Comparison of ENCODE assay signal across 18 cellular contexts in the genomic region with DNA sequence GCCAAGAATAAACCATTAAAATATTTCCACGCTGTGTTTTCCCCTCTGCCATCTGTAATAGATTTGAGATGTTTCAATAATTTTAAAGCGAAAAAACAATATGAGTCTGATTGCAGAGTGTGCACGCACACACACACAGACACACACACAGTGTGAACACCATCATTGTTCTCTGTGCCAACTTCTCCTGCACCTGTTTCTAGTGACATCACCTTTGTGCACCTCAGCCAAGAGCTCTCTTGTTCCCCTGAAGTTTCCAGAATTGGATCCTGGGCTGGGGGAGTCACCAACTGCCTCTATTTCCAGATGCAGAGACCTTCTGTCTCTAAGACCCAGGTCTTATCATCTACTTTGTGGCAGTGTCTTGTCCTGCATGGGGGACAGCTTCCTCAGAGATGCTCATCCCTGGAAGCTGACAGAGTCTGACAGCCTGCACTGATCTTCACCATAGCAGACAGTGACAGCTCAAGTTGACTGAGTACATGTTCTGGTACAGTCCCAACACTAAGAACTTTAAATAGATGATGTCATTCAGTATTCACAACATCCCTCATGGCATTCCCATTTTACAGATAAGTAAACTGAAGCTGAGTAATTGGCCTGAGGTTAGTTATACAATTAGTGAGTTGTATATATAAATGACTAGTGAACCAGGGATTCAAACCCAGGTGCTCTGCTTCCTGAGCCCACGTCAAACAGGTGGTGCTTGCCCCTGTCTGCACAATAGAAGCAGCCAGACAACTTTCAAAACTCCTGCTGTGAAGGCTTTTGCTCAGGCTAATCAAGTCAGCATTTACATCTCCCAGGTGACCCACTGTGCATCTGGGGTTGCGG. TPM values are rescaled to one million over a fixed set of nuclear protein-coding genes. Genes with fewer than 3 reads are reported as not detected.
DNase-seq lines count a peak whose midpoint lies in the region; ATAC-seq lines count a peak whose summit lies in the region.
"Had no signal": no experiment of that assay in that cellular context is flagged by ENCODE, and none has a peak within 500 bp of the region (broad histone marks: within the 10 kb centered on the region; RNA-seq: fewer than 3 reads in every experiment).

No MANE protein-coding gene starts in this region.

- DNase-seq in right cardiac atrium: no peak
- DNase-seq in Right ventricle myocardium inferior (ENCODE audit: missing footprints): no peak
- DNase-seq in NCI-H146 (lab: John Stamatoyannopoulos, UW): peak; percentile 74
- no peak for DNase-seq in stimulated activated effector memory CD8-positive, alpha-beta T cell treated with anti-CD3 and anti-CD28 coated beads, Interleukin-12 subunit alpha, Interleukin-12 subunit beta, amount 100 ng/mL, for 72 hours (ENCODE audit: low spot score in 2 of 2)
- no peak for DNase-seq in H4 (ENCODE audit: low spot score)
- no peak for DNase-seq in NK-92 (lab: John Stamatoyannopoulos, UW; ENCODE audit: unreplicated experiment)
- DNase-seq: activated CD4-positive, alpha-beta T cell treated with anti-CD3 and anti-CD28 coated beads, Interleukin-2, amount 50 U/mL, for 48 hours; activated T-cell treated with anti-CD3 and anti-CD28 coated beads, Interleukin-2, amount 50 U/mL, for 48 hours; amniotic stem cell; midbrain; NCI-H187 treated with DMSO at 0.1 percent for 48 hours; stimulated activated CD4-positive, alpha-beta T cell treated with anti-CD3 and anti-CD28 coated beads, Interleukin-4, amount 100 ng/mL, for 4 hours had no signal

- no peak overlapping the region for H3K9ac ChIP-seq in endocrine pancreas (ENCODE audit: control insufficient read depth, insufficient read depth, low read length)
- H3K9ac ChIP-seq: KMS-11 had no signal

- ATAC-seq in right cardiac atrium (no peak), Right ventricle myocardium inferior (no peak)
- peak; percentile 28 for ATAC-seq in stimulated activated effector memory CD8-positive, alpha-beta T cell treated with anti-CD3 and anti-CD28 coated beads, Interleukin-12 subunit alpha, Interleukin-12 subunit beta, amount 100 ng/mL, for 72 hours

- no peaks in the 10 kb centered on the region for H3K9me3 Mint-ChIP-seq in stimulated activated effector memory CD8-positive, alpha-beta T cell treated with anti-CD3 and anti-CD28 coated beads, Interleukin-12 subunit alpha, Interleukin-12 subunit beta, amount 100 ng/mL, for 72 hours

- H3K4me1 Mint-ChIP-seq in stimulated activated effector memory CD8-positive, alpha-beta T cell treated with anti-CD3 and anti-CD28 coated beads, Interleukin-12 subunit alpha, Interleukin-12 subunit beta, amount 100 ng/mL, for 72 hours: no peaks in the 10 kb centered on the region
- H3K4me1 Mint-ChIP-seq: B cell had no signal

- 67% methylated on average over 5 of the region's 5 CpGs for WGBS in right cardiac atrium

- H3K27ac ChIP-seq in right cardiac atrium (ENCODE audit: low read length): peak overlapping the region; percentile 49
- H3K27ac ChIP-seq: KMS-11, SJCRH30 had no signal

- H3K9me3 ChIP-seq in right cardiac atrium (ENCODE audit: control insufficient read depth, low read length): no peaks in the 10 kb centered on the region
- no peaks in the 10 kb centered on the region for H3K9me3 ChIP-seq in endocrine pancreas (ENCODE audit: control insufficient read depth, low read length)
- H3K9me3 ChIP-seq: SJCRH30, thyroid gland had no signal

- H3K36me3 Mint-ChIP-seq in stimulated activated effector memory CD8-positive, alpha-beta T cell treated with anti-CD3 and anti-CD28 coated beads, Interleukin-12 subunit alpha, Interleukin-12 subunit beta, amount 100 ng/mL, for 72 hours: no peaks in the 10 kb centered on the region

- no peaks in the 10 kb centered on the region for H3K27me3 ChIP-seq in right cardiac atrium (ENCODE audit: control insufficient read depth, insufficient read depth)
- no peaks in the 10 kb centered on the region for H3K27me3 ChIP-seq in endocrine pancreas (ENCODE audit: control insufficient read depth, insufficient read depth, low read length)
- H3K27me3 ChIP-seq: SJCRH30, thyroid gland had no signal

- H3K36me3 ChIP-seq in endocrine pancreas (ENCODE audit: control insufficient read depth, insufficient read depth, low read length): no peaks in the 10 kb centered on the region
- H3K36me3 ChIP-seq: SJCRH30, thyroid gland had no signal

- peaks cover 9% of the 10 kb centered on the region for H3K4me1 ChIP-seq in right cardiac atrium (ENCODE audit: control insufficient read depth, insufficient read depth, low read length)
- H3K4me1 ChIP-seq in endocrine pancreas (ENCODE audit: control insufficient read depth, insufficient read depth, low read length): no peaks in the 10 kb centered on the region

- no peak overlapping the region for H3K4me3 ChIP-seq in right cardiac atrium (ENCODE audit: low read length)
- H3K4me3 ChIP-seq in endocrine pancreas (ENCODE audit: control insufficient read depth, insufficient read depth, low read length): peak overlapping the region; percentile 74
- H3K4me3 ChIP-seq: SJCRH30, thyroid gland had no signal

- intact Hi-C loops in right cardiac atrium (cut with DNase I) (no loop called here), Right ventricle myocardium inferior (cut with DNase I) (no loop called here)

- no peak overlapping the region for H3K27ac Mint-ChIP-seq in stimulated activated effector memory CD8-positive, alpha-beta T cell treated with anti-CD3 and anti-CD28 coated beads, Interleukin-12 subunit alpha, Interleukin-12 subunit beta, amount 100 ng/mL, for 72 hours
- H3K27ac Mint-ChIP-seq: B cell had no signal

- no peak overlapping the region for H3K4me3 Mint-ChIP-seq in stimulated activated effector memory CD8-positive, alpha-beta T cell treated with anti-CD3 and anti-CD28 coated beads, Interleukin-12 subunit alpha, Interleukin-12 subunit beta, amount 100 ng/mL, for 72 hours
- H3K4me3 Mint-ChIP-seq: B cell had no signal

RNA-seq across cellular contexts. Expression of gene ACOXL, which starts 39.4 kb away (rescaled TPM):
- total RNA-seq in right cardiac atrium (not detected), Right ventricle myocardium inferior (not detected)
- polyA plus RNA-seq in right cardiac atrium: 0.02 TPM
- not detected in 2 replicates for total RNA-seq in H4 (2014; rRNA removed; shearing (Covaris generic))
- total RNA-seq: B cell, chondrocyte, SJCRH30 had no signal
